In genomic region chr12:87782838-87783237, GRCh38 we compare ENCODE assay signal across 30 cellular contexts.
"Had no signal": no experiment of that assay in that cellular context is flagged by ENCODE, and none has a peak within 500 bp of the region (broad histone marks: within the 10 kb centered on the region; RNA-seq: fewer than 3 reads in every experiment).

No MANE protein-coding gene starts in this region.

- DNase-seq: activated B cell treated with CpG ODN at 0.5 μM for 24 hours; activated CD4-positive, alpha-beta T cell treated with anti-CD3 and anti-CD28 coated beads for 48 hours; activated CD4-positive, alpha-beta T cell treated with anti-CD3 and anti-CD28 coated beads, Interleukin-2, amount 50 U/mL, for 1 hour; activated CD4-positive, alpha-beta T cell treated with anti-CD3 and anti-CD28 coated beads, Interleukin-2, amount 50 U/mL, for 48 hours; activated CD8-positive, alpha-beta memory T cell treated with anti-CD3 and anti-CD28 coated beads for 24 hours; activated CD8-positive, alpha-beta T cell treated with anti-CD3 and anti-CD28 coated beads for 36 hours; activated effector memory CD4-positive, alpha-beta T cell treated with anti-CD3 and anti-CD28 coated beads, Interleukin-2, amount 50 U/mL, for 16 hours; activated naive CD4-positive, alpha-beta T cell treated with anti-CD3 and anti-CD28 coated beads for 36 hours; activated naive CD8-positive, alpha-beta T cell treated with anti-CD3 and anti-CD28 coated beads, Interleukin-2, amount 10 ng/mL, durations not matched to agents 7 days and 5 days; activated T-cell treated with anti-CD3 and anti-CD28 coated beads, Interleukin-2, amount 50 U/mL, for 4 hours; brain microvascular endothelial cell; cortex of kidney; dermis blood vessel endothelial cell; effector CD4-positive, alpha-beta T cell; effector memory CD8-positive, alpha-beta T cell; erythroblast; esophagus squamous epithelium; foreskin melanocyte; T-helper 1 cell; T-helper 17 cell; T1000; WERI-Rb-1 had no signal

- H3K36me3 ChIP-seq: ascending aorta, brain microvascular endothelial cell, esophagus squamous epithelium, gastroesophageal sphincter, WERI-Rb-1 had no signal

- H3K4me1 Mint-ChIP-seq: activated B cell treated with CpG ODN at 0.5 μM for 24 hours; activated naive CD4-positive, alpha-beta T cell treated with anti-CD3 and anti-CD28 coated beads, Interleukin-2, amount 50 U/mL, for 24 hours; activated naive CD8-positive, alpha-beta T cell treated with anti-CD3 and anti-CD28 coated beads, Interleukin-2, amount 10 ng/mL, durations not matched to agents 7 days and 5 days; central memory CD8-positive, alpha-beta T cell; T-helper 17 cell had no signal

- H3K9me3 ChIP-seq: ascending aorta, esophagus squamous epithelium, gastroesophageal sphincter had no signal

- H3K4me3 ChIP-seq: ascending aorta, esophagus squamous epithelium, gastroesophageal sphincter had no signal

- H3K27me3 Mint-ChIP-seq: activated B cell treated with CpG ODN at 0.5 μM for 24 hours; activated CD8-positive, alpha-beta T cell treated with anti-CD3 and anti-CD28 coated beads for 36 hours; activated naive CD4-positive, alpha-beta T cell treated with anti-CD3 and anti-CD28 coated beads, Interleukin-2, amount 50 U/mL, for 24 hours; activated naive CD8-positive, alpha-beta T cell treated with anti-CD3 and anti-CD28 coated beads, Interleukin-2, amount 10 ng/mL, durations not matched to agents 7 days and 5 days; central memory CD8-positive, alpha-beta T cell; effector memory CD8-positive, alpha-beta T cell; T-helper 17 cell had no signal

- H3K4me3 Mint-ChIP-seq: activated B cell treated with CpG ODN at 0.5 μM for 24 hours; activated CD8-positive, alpha-beta T cell treated with anti-CD3 and anti-CD28 coated beads for 36 hours; activated naive CD4-positive, alpha-beta T cell treated with anti-CD3 and anti-CD28 coated beads for 36 hours; activated naive CD4-positive, alpha-beta T cell treated with anti-CD3 and anti-CD28 coated beads, Interleukin-2, amount 50 U/mL, for 24 hours; activated naive CD8-positive, alpha-beta T cell treated with anti-CD3 and anti-CD28 coated beads, Interleukin-2, amount 10 ng/mL, durations not matched to agents 7 days and 5 days; activated T-cell treated with anti-CD3 and anti-CD28 coated beads, Interleukin-2, amount 50 U/mL, for 4 hours; activated T-helper 1 cell treated with anti-CD3 and anti-CD28 coated beads, Interleukin-12 subunit alpha, Interleukin-12 subunit beta, Interleukin-2, Interleukin-4 antibody, amounts not matched to agents 30 ng/mL and 10 ng/mL and 1 ng/mL, durations not matched to agents 14 hours and 24 hours and 36 hours; central memory CD8-positive, alpha-beta T cell; effector memory CD8-positive, alpha-beta T cell; T-helper 17 cell; T-helper 2 cell treated with Interferon-gamma antibody and Interleukin-4, amounts not matched to agents 5 μg/mL and 100 μg/mL, for 36 hours had no signal

- ATAC-seq: activated CD4-positive, CD25-positive, alpha-beta regulatory T cell treated with anti-CD3 and anti-CD28 coated beads, Interleukin-2, amount 50 U/mL, for 24 hours; activated CD8-positive, alpha-beta T cell treated with anti-CD3 and anti-CD28 coated beads for 36 hours; activated T-cell treated with anti-CD3 and anti-CD28 coated beads, Interleukin-2, amount 50 U/mL, for 4 hours; effector memory CD8-positive, alpha-beta T cell; gastroesophageal sphincter; T-helper 17 cell had no signal

- H3K27me3 ChIP-seq: ascending aorta, brain microvascular endothelial cell, esophagus squamous epithelium, gastroesophageal sphincter had no signal

- H3K27ac Mint-ChIP-seq: activated B cell treated with CpG ODN at 0.5 μM for 24 hours; activated CD8-positive, alpha-beta T cell treated with anti-CD3 and anti-CD28 coated beads for 36 hours; activated naive CD4-positive, alpha-beta T cell treated with anti-CD3 and anti-CD28 coated beads for 36 hours; activated naive CD4-positive, alpha-beta T cell treated with anti-CD3 and anti-CD28 coated beads, Interleukin-2, amount 50 U/mL, for 24 hours; activated naive CD8-positive, alpha-beta T cell treated with anti-CD3 and anti-CD28 coated beads, Interleukin-2, amount 10 ng/mL, durations not matched to agents 7 days and 5 days; activated T-helper 1 cell treated with anti-CD3 and anti-CD28 coated beads, Interleukin-12 subunit alpha, Interleukin-12 subunit beta, Interleukin-2, Interleukin-4 antibody, amounts not matched to agents 30 ng/mL and 10 ng/mL and 1 ng/mL, durations not matched to agents 14 hours and 24 hours and 36 hours; activated T-helper 2 cell treated with anti-CD3 and anti-CD28 coated beads, Interferon-gamma antibody, Interleukin-2, Interleukin-4, amounts not matched to agents 10 μg/mL and 5 μg/mL and 100 μg/mL, durations not matched to agents 14 hours and 24 hours and 36 hours; effector memory CD8-positive, alpha-beta T cell; T-helper 17 cell; T-helper 2 cell treated with Interferon-gamma antibody and Interleukin-4, amounts not matched to agents 5 μg/mL and 100 μg/mL, for 36 hours had no signal

- H3K36me3 Mint-ChIP-seq: activated naive CD4-positive, alpha-beta T cell treated with anti-CD3 and anti-CD28 coated beads, Interleukin-2, amount 50 U/mL, for 24 hours; activated naive CD8-positive, alpha-beta T cell treated with anti-CD3 and anti-CD28 coated beads, Interleukin-2, amount 10 ng/mL, durations not matched to agents 7 days and 5 days had no signal

- H3K27ac ChIP-seq: ascending aorta, brain microvascular endothelial cell, esophagus squamous epithelium, gastroesophageal sphincter, WERI-Rb-1 had no signal

- H3K4me1 ChIP-seq: ascending aorta, esophagus squamous epithelium, gastroesophageal sphincter had no signal

- H3K9me3 Mint-ChIP-seq: activated B cell treated with CpG ODN at 0.5 μM for 24 hours; activated naive CD4-positive, alpha-beta T cell treated with anti-CD3 and anti-CD28 coated beads for 36 hours; activated naive CD4-positive, alpha-beta T cell treated with anti-CD3 and anti-CD28 coated beads, Interleukin-2, amount 50 U/mL, for 24 hours; activated T-helper 1 cell treated with anti-CD3 and anti-CD28 coated beads, Interleukin-12 subunit alpha, Interleukin-12 subunit beta, Interleukin-2, Interleukin-4 antibody, amounts not matched to agents 30 ng/mL and 10 ng/mL and 1 ng/mL, durations not matched to agents 14 hours and 24 hours and 36 hours; T-helper 2 cell treated with Interferon-gamma antibody and Interleukin-4, amounts not matched to agents 5 μg/mL and 100 μg/mL, for 36 hours had no signal
